In genomic region chr12:132145334-132145733, GRCh38 we compare ENCODE assay signal across 8 cellular contexts. TPM values are rescaled to one million over a fixed set of nuclear protein-coding genes. Genes with fewer than 3 reads are reported as not detected.
DNase-seq lines count a peak whose midpoint lies in the region; TF ChIP-seq lines count a peak whose summit lies in the region.

No MANE protein-coding gene starts in this region.

- H3K27ac ChIP-seq in stomach: peak overlapping the region in 3 of 5 donors; percentile 93 to 95 (median 95)

- DNase-seq in activated T-cell treated with anti-CD3 and anti-CD28 coated beads, Interleukin-2, amount 50 U/mL, for 24 hours: peak; percentile 34
- DNase-seq in activated T-cell treated with anti-CD3 and anti-CD28 coated beads for 4 hours (no peak), islet precursor cell (peak; percentile 54), stomach (no peak), OCI-M1 (lab: John Stamatoyannopoulos, UW) (no peak), NCI-H226 (no peak), DMS79 treated with DMSO at 0.1 percent for 48 hours (lab: John Stamatoyannopoulos, UW) (no peak)
- no peak for DNase-seq in activated T-helper 1 cell treated with anti-CD3 and anti-CD28 coated beads, Interleukin-12 subunit alpha, Interleukin-12 subunit beta, Interleukin-2, Interleukin-4 antibody, amounts not matched to agents 30 ng/mL and 10 ng/mL and 1 ng/mL, durations not matched to agents 14 hours and 24 hours and 36 hours (ENCODE audit: low spot score)

- no peaks in the 10 kb centered on the region for H3K27me3 ChIP-seq in stomach

- no peaks in the 10 kb centered on the region for H3K9me3 ChIP-seq in stomach

- TF ChIP-seq CTCF in stomach (IDR thresholded peaks at IDR 0.05): no peak

- peaks cover 34% of the 10 kb centered on the region for H3K4me1 Mint-ChIP-seq in activated T-cell treated with anti-CD3 and anti-CD28 coated beads, Interleukin-2, amount 50 U/mL, for 24 hours (ENCODE audit: low read depth)
- peaks cover 12% of the 10 kb centered on the region for H3K4me1 Mint-ChIP-seq in activated T-helper 1 cell treated with anti-CD3 and anti-CD28 coated beads, Interleukin-12 subunit alpha, Interleukin-12 subunit beta, Interleukin-2, Interleukin-4 antibody, amounts not matched to agents 30 ng/mL and 10 ng/mL and 1 ng/mL, durations not matched to agents 14 hours and 24 hours and 36 hours (ENCODE audit: low read depth)

- TF ChIP-seq EP300 in stomach (IDR thresholded peaks at IDR 0.05): no peak

- H3K4me3 Mint-ChIP-seq in activated T-cell treated with anti-CD3 and anti-CD28 coated beads, Interleukin-2, amount 50 U/mL, for 24 hours: peak overlapping the region; percentile 93
- H3K4me3 Mint-ChIP-seq in activated T-helper 1 cell treated with anti-CD3 and anti-CD28 coated beads, Interleukin-12 subunit alpha, Interleukin-12 subunit beta, Interleukin-2, Interleukin-4 antibody, amounts not matched to agents 30 ng/mL and 10 ng/mL and 1 ng/mL, durations not matched to agents 14 hours and 24 hours and 36 hours: peak overlapping the region; percentile 90

- 62 to 79% (median 65%) methylated on average over 2 to 7 of the region's 7 CpGs for WGBS in stomach, 5 donors

- H3K36me3 ChIP-seq in stomach: peaks cover 20 to 61% (median 54%) of the 10 kb centered on the region in 4 donors

- TF ChIP-seq POLR2A in stomach (IDR thresholded peaks at IDR 0.05): no peak

- peak overlapping the region; percentile 94 to 99 (median 99) for H3K4me3 ChIP-seq in stomach

- no peaks in the 10 kb centered on the region for H3K9me3 Mint-ChIP-seq in activated T-cell treated with anti-CD3 and anti-CD28 coated beads, Interleukin-2, amount 50 U/mL, for 24 hours
- no peaks in the 10 kb centered on the region for H3K9me3 Mint-ChIP-seq in activated T-helper 1 cell treated with anti-CD3 and anti-CD28 coated beads, Interleukin-12 subunit alpha, Interleukin-12 subunit beta, Interleukin-2, Interleukin-4 antibody, amounts not matched to agents 30 ng/mL and 10 ng/mL and 1 ng/mL, durations not matched to agents 14 hours and 24 hours and 36 hours

- peak overlapping the region; percentile 93 for H3K27ac Mint-ChIP-seq in activated T-cell treated with anti-CD3 and anti-CD28 coated beads, Interleukin-2, amount 50 U/mL, for 24 hours
- peak overlapping the region; percentile 74 for H3K27ac Mint-ChIP-seq in activated T-helper 1 cell treated with anti-CD3 and anti-CD28 coated beads, Interleukin-12 subunit alpha, Interleukin-12 subunit beta, Interleukin-2, Interleukin-4 antibody, amounts not matched to agents 30 ng/mL and 10 ng/mL and 1 ng/mL, durations not matched to agents 14 hours and 24 hours and 36 hours

- peaks cover 19 to 48% (median 36%) of the 10 kb centered on the region in 4 donors for H3K4me1 ChIP-seq in stomach

- intact Hi-C loops in activated T-helper 1 cell treated with anti-CD3 and anti-CD28 coated beads, Interleukin-12 subunit alpha, Interleukin-12 subunit beta, Interleukin-2, Interleukin-4 antibody, amounts not matched to agents 30 ng/mL and 10 ng/mL and 1 ng/mL, durations not matched to agents 14 hours and 24 hours and 36 hours (cut with micrococcal nuclease): loop anchor here (2.0 to 10.0 kb wide), 2 partner anchors 539 to 741 kb away; partner anchors contain the start of genes CHFR, POLE and PXMP2
- intact Hi-C loops in stomach (cut with DNase I; ENCODE audit: low total_unique reads): no loop called here

- no peaks in the 10 kb centered on the region for H3K27me3 Mint-ChIP-seq in activated T-cell treated with anti-CD3 and anti-CD28 coated beads, Interleukin-2, amount 50 U/mL, for 24 hours
- H3K27me3 Mint-ChIP-seq in activated T-helper 1 cell treated with anti-CD3 and anti-CD28 coated beads, Interleukin-12 subunit alpha, Interleukin-12 subunit beta, Interleukin-2, Interleukin-4 antibody, amounts not matched to agents 30 ng/mL and 10 ng/mL and 1 ng/mL, durations not matched to agents 14 hours and 24 hours and 36 hours (ENCODE audit: insufficient read depth): peaks cover 2% of the 10 kb centered on the region

- H3K36me3 Mint-ChIP-seq in activated T-cell treated with anti-CD3 and anti-CD28 coated beads, Interleukin-2, amount 50 U/mL, for 24 hours (ENCODE audit: low read depth): peaks cover 60% of the 10 kb centered on the region
- H3K36me3 Mint-ChIP-seq in activated T-helper 1 cell treated with anti-CD3 and anti-CD28 coated beads, Interleukin-12 subunit alpha, Interleukin-12 subunit beta, Interleukin-2, Interleukin-4 antibody, amounts not matched to agents 30 ng/mL and 10 ng/mL and 1 ng/mL, durations not matched to agents 14 hours and 24 hours and 36 hours (ENCODE audit: low read depth): peaks cover 18% of the 10 kb centered on the region

RNA-seq across cellular contexts. Expression of gene NOC4L, which starts 1.1 kb away (rescaled TPM):
- total RNA-seq in activated T-helper 1 cell treated with anti-CD3 and anti-CD28 coated beads, Interleukin-12 subunit alpha, Interleukin-12 subunit beta, Interleukin-2, Interleukin-4 antibody, amounts not matched to agents 30 ng/mL and 10 ng/mL and 1 ng/mL, durations not matched to agents 14 hours and 24 hours and 36 hours: 49.5 and 51.3 TPM in 2 replicates
- total RNA-seq in stomach: 10 to 100 TPM in 3 of 5 donors, 1 to 10 TPM in 2; 2.2 to 63.6 (median 23.0) TPM
- polyA plus RNA-seq in stomach: 10 to 100 TPM; 33.2 to 43.7 (median 37.9) TPM

RNA-seq across cellular contexts. Expression of gene DDX51, which starts 1.2 kb away (rescaled TPM):
- 48.8 and 55.0 TPM in 2 replicates for total RNA-seq in activated T-helper 1 cell treated with anti-CD3 and anti-CD28 coated beads, Interleukin-12 subunit alpha, Interleukin-12 subunit beta, Interleukin-2, Interleukin-4 antibody, amounts not matched to agents 30 ng/mL and 10 ng/mL and 1 ng/mL, durations not matched to agents 14 hours and 24 hours and 36 hours
- total RNA-seq in stomach: 10 to 100 TPM in 4 of 5 donors, 1 to 10 TPM in 1; 7.0 to 69.5 (median 12.9) TPM
- 10 to 100 TPM in 2 of 3 donors, 1 to 10 TPM in 1; 6.6 to 16.0 (median 13.6) TPM for polyA plus RNA-seq in stomach

Comparison
In these comparisons a context has a peak if more than half of its experiments do, and no peak if none do; other contexts are left out.
1. DNase-seq: peak in activated T-cell treated with anti-CD3 and anti-CD28 coated beads, Interleukin-2, amount 50 U/mL, for 24 hours (single experiment) and islet precursor cell (single experiment); none in activated T-cell treated with anti-CD3 and anti-CD28 coated beads for 4 hours (single experiment), activated T-helper 1 cell treated with anti-CD3 and anti-CD28 coated beads, Interleukin-12 subunit alpha, Interleukin-12 subunit beta, Interleukin-2, Interleukin-4 antibody, amounts not matched to agents 30 ng/mL and 10 ng/mL and 1 ng/mL, durations not matched to agents 14 hours and 24 hours and 36 hours (single experiment), stomach (single experiment), OCI-M1 (single experiment), NCI-H226 (single experiment) and DMS79 treated with DMSO at 0.1 percent for 48 hours (single experiment).